8 cellular contexts compared by ENCODE assay signal in the genomic region with DNA sequence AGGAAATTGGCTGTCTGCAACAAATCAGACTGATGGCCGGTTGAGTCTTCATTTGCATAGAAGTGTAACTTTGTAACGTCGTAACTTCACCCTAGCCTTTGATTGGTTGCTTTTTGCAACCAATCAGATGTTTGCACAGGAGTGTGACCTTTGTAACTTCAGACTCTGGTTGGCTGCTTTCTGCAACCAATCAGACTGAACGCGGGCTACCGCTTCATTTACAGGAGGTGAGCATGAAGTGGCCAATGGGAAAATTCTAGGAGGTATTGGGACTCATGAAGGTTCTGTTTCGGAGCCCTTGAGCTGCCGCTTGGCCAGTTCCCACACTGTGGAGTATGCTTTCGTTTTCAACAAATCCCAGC. TPM values are rescaled to one million over a fixed set of nuclear protein-coding genes. Genes with fewer than 3 reads are reported as not detected.
A peak's percentile ranks its signal among the peaks of the same experiment; 100 is the strongest.
DNase-seq lines count a peak whose midpoint lies in the region; ATAC-seq, FAIRE-seq and TF ChIP-seq lines count a peak whose summit lies in the region.

No MANE protein-coding gene starts in this region.

- no peaks in the 10 kb centered on the region for H4K20me1 ChIP-seq in keratinocyte (ENCODE audit: control insufficient read depth, extremely low read depth, insufficient read depth, low read length)

- H3K36me3 Mint-ChIP-seq in central memory CD8-positive, alpha-beta T cell (ENCODE audit: insufficient read depth), result peaks cover 23% of the 10 kb centered on the region

- H3K9ac ChIP-seq in keratinocyte (ENCODE audit: control insufficient read depth, extremely low read depth, insufficient read depth, low read length), result peak overlapping the region; percentile 73

- H3K36me3 ChIP-seq in MG63 (peaks cover 11% of the 10 kb centered on the region), keratinocyte (ENCODE audit: control insufficient read depth in 2 of 2, extremely low read depth in 1 of 2, insufficient read depth in 2 of 2, low read length in 2 of 2) (no peaks in the 10 kb centered on the region), spleen (peaks cover 2 to 38% (median 21%) of the 10 kb centered on the region in 6 donors)

- no peaks in the 10 kb centered on the region for H3K9me3 Mint-ChIP-seq in central memory CD8-positive, alpha-beta T cell

- H3K9me3 ChIP-seq in MG63 (peaks cover 39% of the 10 kb centered on the region), keratinocyte (ENCODE audit: control insufficient read depth, low read depth, low read length) (peaks cover 1% of the 10 kb centered on the region), spleen (peaks cover 8 to 84% (median 56%) of the 10 kb centered on the region in 8 donors)

- peaks cover 16% of the 10 kb centered on the region for H3K4me1 Mint-ChIP-seq in central memory CD8-positive, alpha-beta T cell

- H3K27me3 Mint-ChIP-seq in central memory CD8-positive, alpha-beta T cell, result no peaks in the 10 kb centered on the region

- TF ChIP-seq POLR2A in spleen (IDR thresholded peaks at IDR 0.05), result peak in 1 of 3 donors; percentile 5

- TF ChIP-seq CTCF in keratinocyte (optimal IDR thresholded peaks at IDR 0.05 in 1 of 3, IDR thresholded peaks at IDR 0.05 in 1 of 3, conservative IDR thresholded peaks at IDR 0.05 in 1 of 3; ENCODE audit: extremely low read depth in 1 of 3, insufficient read depth in 2 of 3, low read length in 3 of 3) (no peak), spleen (IDR thresholded peaks at IDR 0.05 in 8 of 11, conservative IDR thresholded peaks at IDR 0.05 in 3 of 11) (no peak)

- intact Hi-C loops in spleen (cut with DNase I; ENCODE audit: low total_unique reads), result no loop called here

- DNase-seq in DMS153 (lab: John Stamatoyannopoulos, UW) (peak; percentile 67), DMS153 treated with DMSO at 0.1 percent for 48 hours (lab: John Stamatoyannopoulos, UW; ENCODE audit: unreplicated experiment) (no peak), HCEC 1CT (peak; percentile 72), MG63 (peak; percentile 74), keratinocyte (ENCODE audit: low read depth, low spot score) (peak; percentile 46), spleen (peak; percentile 81)
- DNase-seq in central memory CD8-positive, alpha-beta T cell (ENCODE audit: low spot score in 2 of 2), result no peak

- H2AFZ ChIP-seq in keratinocyte (ENCODE audit: control insufficient read depth, low read length), result peak overlapping the region; percentile 99

- peak; percentile 66 for ATAC-seq in SK-N-SH treated with all-trans-retinoic acid at 6 μM for 48 hours
- ATAC-seq in central memory CD8-positive, alpha-beta T cell (replicated peaks; ENCODE audit: extremely low read depth, poor library complexity, severe bottlenecking), result peak; percentile 41

- H3K4me3 ChIP-seq in MG63, result peak overlapping the region; percentile 75
- H3K4me3 ChIP-seq in keratinocyte (ENCODE audit: control insufficient read depth in 2 of 3, extremely low read depth in 1 of 3, insufficient read depth in 2 of 3, low read depth in 1 of 3, low read length in 3 of 3), result peak overlapping the region; percentile 46 to 87 (median 77)
- peak overlapping the region; percentile 65 to 87 (median 71) for H3K4me3 ChIP-seq in spleen

- peaks cover 4% of the 10 kb centered on the region for H3K79me2 ChIP-seq in keratinocyte (ENCODE audit: control insufficient read depth, insufficient read depth, low read length)

- dilution Hi-C loops in keratinocyte (cut with MboI; ENCODE audit: extremely low pct_ligation_motif_present, low sequenced_read_pairs), result no loop called here

- peak overlapping the region; percentile 91 for H3K4me3 Mint-ChIP-seq in central memory CD8-positive, alpha-beta T cell

- WGBS in spleen, 5 donors, result 1 to 4% (median 2%) methylated on average over 9 of the region's 9 CpGs

- H3K27me3 ChIP-seq in MG63 (no peaks in the 10 kb centered on the region), keratinocyte (ENCODE audit: control insufficient read depth, extremely low read depth, insufficient read depth, low read length) (no peaks in the 10 kb centered on the region), spleen (replicated peaks in 1 of 7) (no peaks in the 10 kb centered on the region)

- H3K9me1 ChIP-seq in keratinocyte (ENCODE audit: control insufficient read depth, extremely low read depth, insufficient read depth, low read length), result no peaks in the 10 kb centered on the region

- H3K4me1 ChIP-seq in keratinocyte (ENCODE audit: control insufficient read depth, extremely low read depth, insufficient read depth, low read length) (peaks cover 4% of the 10 kb centered on the region), spleen (peaks cover 5 to 20% (median 10%) of the 10 kb centered on the region in 6 donors)

- H3K27ac ChIP-seq in keratinocyte (ENCODE audit: control insufficient read depth, insufficient read depth, low read length) (peak overlapping the region; percentile 56), spleen (peak overlapping the region; percentile 69 to 95 (median 92))

- FAIRE-seq in keratinocyte (lab: Jason Lieb, UNC), result peak; percentile 81

- H3K4me2 ChIP-seq in keratinocyte (ENCODE audit: control insufficient read depth, extremely low read depth, insufficient read depth, low read depth, low read length), result peak overlapping the region; percentile 85

- H3K27ac Mint-ChIP-seq in central memory CD8-positive, alpha-beta T cell (ENCODE audit: low read depth), result peak overlapping the region; percentile 97

TF ChIP-seq in SK-N-SH treated with all-trans-retinoic acid at 6 μM for 48 hours, 23 proteins besides CTCF, POLR2A, EP300 and RAD21 (continues in another document):
- TF ChIP-seq ZFP3 (CRISPR knock-in tag; IDR thresholded peaks at IDR 0.05), result no peak
- TF ChIP-seq ZC3H10 (CRISPR knock-in tag; IDR thresholded peaks at IDR 0.05), result no peak
- no peak for TF ChIP-seq ISL1 (CRISPR knock-in tag; IDR thresholded peaks at IDR 0.05)
- TF ChIP-seq, protein P1, sequence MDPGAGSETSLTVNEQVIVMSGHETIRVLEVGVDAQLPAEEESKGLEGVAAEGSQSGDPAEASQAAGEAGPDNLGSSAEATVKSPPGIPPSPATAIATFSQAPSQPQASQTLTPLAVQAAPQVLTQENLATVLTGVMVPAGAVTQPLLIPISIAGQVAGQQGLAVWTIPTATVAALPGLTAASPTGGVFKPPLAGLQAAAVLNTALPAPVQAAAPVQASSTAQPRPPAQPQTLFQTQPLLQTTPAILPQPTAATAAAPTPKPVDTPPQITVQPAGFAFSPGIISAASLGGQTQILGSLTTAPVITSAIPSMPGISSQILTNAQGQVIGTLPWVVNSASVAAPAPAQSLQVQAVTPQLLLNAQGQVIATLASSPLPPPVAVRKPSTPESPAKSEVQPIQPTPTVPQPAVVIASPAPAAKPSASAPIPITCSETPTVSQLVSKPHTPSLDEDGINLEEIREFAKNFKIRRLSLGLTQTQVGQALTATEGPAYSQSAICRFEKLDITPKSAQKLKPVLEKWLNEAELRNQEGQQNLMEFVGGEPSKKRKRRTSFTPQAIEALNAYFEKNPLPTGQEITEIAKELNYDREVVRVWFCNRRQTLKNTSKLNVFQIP (CRISPR knock-in tag; IDR thresholded peaks at IDR 0.05; ENCODE audit: borderline replicate concordance, low read depth), result no peak
- no peak for TF ChIP-seq BACH2 (CRISPR knock-in tag; IDR thresholded peaks at IDR 0.05; ENCODE audit: borderline replicate concordance)
- TF ChIP-seq TCF4 (CRISPR knock-in tag; IDR thresholded peaks at IDR 0.05; ENCODE audit: borderline replicate concordance), result no peak
- TF ChIP-seq TOX (CRISPR knock-in tag; IDR thresholded peaks at IDR 0.05; ENCODE audit: borderline replicate concordance), result no peak
- TF ChIP-seq PPARA (CRISPR knock-in tag; IDR thresholded peaks at IDR 0.05; ENCODE audit: borderline replicate concordance), result no peak

RNA-seq across cellular contexts. Expression of gene ZNF559, which starts 0.4 kb away (rescaled TPM):
- total RNA-seq in MG63 (2014; rRNA removed; shearing (Covaris generic); ENCODE audit: low replicate concordance), result 17.7 and 20.0 TPM in 2 replicates
- polyA plus RNA-seq in keratinocyte, result 6.4 to 13.1 TPM (median 12.8 TPM) in 3 replicates
- 3.2 TPM for polyA plus RNA-seq in keratinocyte (2011; ENCODE audit: low read depth)
- polyA plus RNA-seq in keratinocyte (2011; cell fraction: cytosol; rRNA removed), result 6.5 and 10.6 TPM in 2 replicates
- polyA plus RNA-seq in keratinocyte (2011; cell fraction: nucleus; rRNA removed), result 23.5 and 25.5 TPM in 2 replicates
- polyA plus RNA-seq in keratinocyte (2012; ENCODE audit: low replicate concordance), result 6.0 and 7.0 TPM in 2 replicates
- 5.0 to 17.4 TPM (median 13.4 TPM) in 3 replicates for polyA minus RNA-seq in keratinocyte
- polyA minus RNA-seq in keratinocyte (2011; cell fraction: cytosol; rRNA and poly(A)+ RNA removed), result 1.7 TPM
- polyA minus RNA-seq in keratinocyte (2011; cell fraction: nucleus; rRNA and poly(A)+ RNA removed), result 8.9 and 16.0 TPM in 2 replicates
- 10 to 100 TPM; 25.9 to 40.1 (median 27.6) TPM for total RNA-seq in spleen
- 10 to 100 TPM; 27.7 to 33.5 (median 28.5) TPM for polyA plus RNA-seq in spleen

RNA-seq across cellular contexts. Expression of gene ZNF699, which starts 13.9 kb away (rescaled TPM):
- 4.3 and 4.4 TPM in 2 replicates for total RNA-seq in MG63 (2014; rRNA removed; shearing (Covaris generic); ENCODE audit: low replicate concordance)
- polyA plus RNA-seq in keratinocyte, result 3.7 to 4.0 TPM (median 4.0 TPM) in 3 replicates
- polyA plus RNA-seq in keratinocyte (2011; ENCODE audit: low read depth), result 1.1 TPM
- polyA plus RNA-seq in keratinocyte (2011; cell fraction: cytosol; rRNA removed), result 1.1 and 2.2 TPM in 2 replicates
- polyA plus RNA-seq in keratinocyte (2011; cell fraction: nucleus; rRNA removed), result 6.0 and 7.3 TPM in 2 replicates
- polyA plus RNA-seq in keratinocyte (2012; ENCODE audit: low replicate concordance), result 2.6 and 3.0 TPM in 2 replicates
- polyA minus RNA-seq in keratinocyte, result 2.6 to 9.4 TPM (median 7.6 TPM) in 3 replicates
- 9.2 TPM for polyA minus RNA-seq in keratinocyte (2011; cell fraction: cytosol; rRNA and poly(A)+ RNA removed)
- polyA minus RNA-seq in keratinocyte (2011; cell fraction: nucleus; rRNA and poly(A)+ RNA removed), result 12.3 and 22.0 TPM in 2 replicates
- total RNA-seq in spleen, result 10 to 100 TPM in 5 of 7 donors, 1 to 10 TPM in 2; 7.7 to 16.2 (median 10.6) TPM
- polyA plus RNA-seq in spleen, result 1 to 10 TPM in 2 of 3 donors, under 1 TPM in 1; 0.67 to 1.4 (median 1.1) TPM

RNA-seq across cellular contexts. Expression of gene ZNF177, which starts 39.3 kb away (rescaled TPM):
- total RNA-seq in MG63 (2014; rRNA removed; shearing (Covaris generic); ENCODE audit: low replicate concordance), result 2.2 and 4.4 TPM in 2 replicates
- 0.53 to 2.2 TPM (median 2.0 TPM) in 3 replicates for polyA plus RNA-seq in keratinocyte
- polyA plus RNA-seq in keratinocyte (2011; ENCODE audit: low read depth), result 9.1 TPM
- polyA plus RNA-seq in keratinocyte (2011; cell fraction: cytosol; rRNA removed), result 0.71 and 1.4 TPM in 2 replicates
- polyA plus RNA-seq in keratinocyte (2011; cell fraction: nucleus; rRNA removed), result 6.3 and 6.5 TPM in 2 replicates
- polyA plus RNA-seq in keratinocyte (2012; ENCODE audit: low replicate concordance), result 0.49 and 1.5 TPM in 2 replicates
- 0.86 to 0.99 TPM in 2 of 3 replicates, not detected in the other for polyA minus RNA-seq in keratinocyte
- polyA minus RNA-seq in keratinocyte (2011; cell fraction: cytosol; rRNA and poly(A)+ RNA removed), result not detected
- polyA minus RNA-seq in keratinocyte (2011; cell fraction: nucleus; rRNA and poly(A)+ RNA removed), result 1.6 and 2.1 TPM in 2 replicates
- total RNA-seq in spleen, result 1 to 10 TPM; 1.1 to 5.2 (median 2.3) TPM
- polyA plus RNA-seq in spleen, result 1 to 10 TPM; 2.0 to 3.0 (median 2.9) TPM

Comparison
In these comparisons a context has a peak if more than half of its experiments do, and no peak if none do; other contexts are left out.
1. DNase-seq: peak in DMS153 (single experiment), HCEC 1CT (single experiment), MG63 (single experiment), keratinocyte (single experiment) and spleen (single experiment); none in DMS153 treated with DMSO at 0.1 percent for 48 hours (single experiment) and central memory CD8-positive, alpha-beta T cell (0 of 2).
2. Peak in every context shown above with its lines, with median percentiles within 50 percentile points of each other: H3K4me3 ChIP-seq.